Comparison of ENCODE assay signal across 13 cellular contexts in the genomic region with DNA sequence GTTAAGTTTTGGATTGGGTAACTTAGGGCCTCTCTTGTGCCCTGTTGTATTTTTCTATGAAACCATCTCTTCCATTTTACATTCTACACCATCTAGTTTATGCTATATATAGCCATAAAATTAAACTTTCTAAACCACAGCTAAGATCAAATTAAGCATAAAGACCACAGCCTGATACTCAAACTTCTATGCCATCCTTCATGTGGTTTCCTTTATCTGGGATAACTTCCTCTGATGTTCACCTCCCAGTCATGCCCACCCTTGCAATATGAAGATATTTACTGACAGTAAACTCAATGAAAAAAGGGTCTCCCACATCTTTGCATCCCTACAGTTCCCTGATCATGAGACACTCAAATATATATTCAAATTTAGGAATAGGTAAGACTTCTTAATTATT. TPM values are rescaled to one million over a fixed set of nuclear protein-coding genes. Genes with fewer than 3 reads are reported as not detected.
"Had no signal": no experiment of that assay in that cellular context is flagged by ENCODE, and none has a peak within 500 bp of the region (broad histone marks: within the 10 kb centered on the region; RNA-seq: fewer than 3 reads in every experiment).

No MANE protein-coding gene starts in this region.

- ATAC-seq: activated CD8-positive, alpha-beta memory T cell treated with anti-CD3 and anti-CD28 coated beads, Interleukin-2, amount 10 ng/mL, durations not matched to agents 7 days and 5 days had no signal

- H3K4me3 ChIP-seq: esophagus muscularis mucosa, right atrium auricular region, tibial nerve had no signal

- H3K4me3 Mint-ChIP-seq: activated CD4-positive, alpha-beta T cell treated with anti-CD3 and anti-CD28 coated beads, Interleukin-2, amount 10 ng/mL, durations not matched to agents 24 days and 14 days; activated CD8-positive, alpha-beta memory T cell treated with anti-CD3 and anti-CD28 coated beads, Interleukin-2, amount 10 ng/mL, durations not matched to agents 7 days and 5 days had no signal

- H3K9me3 ChIP-seq: esophagus muscularis mucosa, right atrium auricular region, tibial nerve had no signal

- H3K27me3 Mint-ChIP-seq: activated CD4-positive, alpha-beta T cell treated with anti-CD3 and anti-CD28 coated beads, Interleukin-2, amount 10 ng/mL, durations not matched to agents 24 days and 14 days; activated CD8-positive, alpha-beta memory T cell treated with anti-CD3 and anti-CD28 coated beads, Interleukin-2, amount 10 ng/mL, durations not matched to agents 7 days and 5 days had no signal

- DNase-seq: activated CD4-positive, alpha-beta T cell treated with anti-CD3 and anti-CD28 coated beads, Interleukin-2, amount 10 ng/mL, durations not matched to agents 24 days and 14 days; activated CD8-positive, alpha-beta memory T cell treated with anti-CD3 and anti-CD28 coated beads, Interleukin-2, amount 10 ng/mL, durations not matched to agents 7 days and 5 days; activated naive CD4-positive, alpha-beta T cell treated with anti-CD3 and anti-CD28 coated beads, Interleukin-2, amount 50 U/mL, for 16 hours; anterior cingulate cortex; hypothalamus; small intestine; SW 1271 had no signal

- H3K27ac ChIP-seq: esophagus muscularis mucosa, parathyroid adenoma, right atrium auricular region, tibial nerve, VCaP had no signal

- H3K27me3 ChIP-seq: esophagus muscularis mucosa, right atrium auricular region, tibial nerve had no signal

- H2AFZ ChIP-seq: parathyroid adenoma had no signal

- H3K9ac ChIP-seq: parathyroid adenoma had no signal

RNA-seq across cellular contexts. Expression of a gene that starts 41.1 kb away (rescaled TPM):
- total RNA-seq: mesenteric fat pad had no signal
